ENCODE assay signal across 11 cellular contexts in the genomic region with DNA sequence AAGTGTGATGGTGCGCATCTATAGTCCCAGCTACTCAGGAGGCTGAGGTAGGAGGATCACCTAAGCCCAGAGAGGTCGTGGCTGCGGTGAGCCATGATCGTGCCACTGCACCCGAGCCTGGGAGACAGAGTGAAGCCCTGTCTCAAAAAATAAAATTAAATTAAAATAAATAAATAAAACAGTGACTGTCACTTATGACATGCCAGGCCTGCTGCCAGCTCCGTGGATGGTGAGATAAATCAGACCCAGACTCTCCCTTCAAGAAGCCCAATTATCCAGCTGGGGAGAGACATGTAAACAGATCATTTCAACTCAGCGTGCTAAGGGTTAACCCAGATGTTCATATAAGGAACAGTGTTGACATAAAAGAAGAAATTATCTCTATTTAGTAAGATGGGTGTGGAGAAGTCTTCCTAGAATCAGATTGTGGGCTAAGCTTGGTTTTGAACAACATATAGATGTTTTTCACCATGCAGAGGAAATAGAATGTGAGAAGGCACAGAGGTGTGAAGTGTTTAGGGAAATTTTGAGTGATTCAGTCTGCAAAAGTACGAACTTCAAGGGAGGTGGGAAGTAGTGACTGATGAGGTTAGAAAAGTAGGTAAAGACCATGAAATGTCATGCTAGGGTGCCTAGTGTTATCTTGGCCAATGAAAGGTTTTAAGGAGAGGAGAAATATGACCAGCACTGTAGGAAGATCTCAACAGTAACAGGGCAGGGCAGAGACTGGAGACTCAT. TPM values are rescaled to one million over a fixed set of nuclear protein-coding genes. Genes with fewer than 3 reads are reported as not detected.
DNase-seq lines count a peak whose midpoint lies in the region; ATAC-seq and TF ChIP-seq lines count a peak whose summit lies in the region.
"Had no signal": no experiment of that assay in that cellular context is flagged by ENCODE, and none has a peak within 500 bp of the region (broad histone marks: within the 10 kb centered on the region; RNA-seq: fewer than 3 reads in every experiment).

No MANE protein-coding gene starts in this region.

- peak overlapping the region; percentile 16 for H3K4me3 ChIP-seq in CD4-positive, CD25-positive, alpha-beta regulatory T cell (ENCODE audit: low read depth, low read length)
- no peak overlapping the region for H3K4me3 ChIP-seq in effector memory CD4-positive, alpha-beta T cell (ENCODE audit: insufficient read depth, low read depth, low read length, poor library complexity, severe bottlenecking)
- H3K4me3 ChIP-seq: psoas muscle, upper lobe of right lung had no signal

- H3K27ac Mint-ChIP-seq in CD4-positive, CD25-positive, alpha-beta regulatory T cell, result peak overlapping the region; percentile 52 to 96 (median 80)
- H3K27ac Mint-ChIP-seq in T-helper 17 cell, result peak overlapping the region; percentile 66

- peaks cover 39% of the 10 kb centered on the region for H3K4me1 ChIP-seq in CD4-positive, CD25-positive, alpha-beta regulatory T cell (ENCODE audit: control insufficient read depth, insufficient read depth, low read length, poor library complexity, severe bottlenecking)
- peaks cover 14% of the 10 kb centered on the region for H3K4me1 ChIP-seq in effector memory CD4-positive, alpha-beta T cell (ENCODE audit: control insufficient read depth, insufficient read depth, low read length, poor library complexity, severe bottlenecking)
- H3K4me1 ChIP-seq: psoas muscle, upper lobe of right lung had no signal

- peak overlapping the region; percentile 0 to 69 (median 32) for H3K4me3 Mint-ChIP-seq in CD4-positive, CD25-positive, alpha-beta regulatory T cell
- peak overlapping the region; percentile 58 for H3K4me3 Mint-ChIP-seq in T-helper 17 cell

- H3K36me3 ChIP-seq in CD4-positive, CD25-positive, alpha-beta regulatory T cell (ENCODE audit: control insufficient read depth, insufficient read depth, low read length), result peaks cover 7% of the 10 kb centered on the region
- no peaks in the 10 kb centered on the region for H3K36me3 ChIP-seq in effector memory CD4-positive, alpha-beta T cell (ENCODE audit: control insufficient read depth, insufficient read depth, low read length)

- no peaks in the 10 kb centered on the region for H3K27me3 ChIP-seq in CD4-positive, CD25-positive, alpha-beta regulatory T cell (ENCODE audit: control insufficient read depth, insufficient read depth, low read length)
- H3K27me3 ChIP-seq in effector memory CD4-positive, alpha-beta T cell (replicated peaks; ENCODE audit: control insufficient read depth, insufficient read depth, low read length, poor library complexity, severe bottlenecking), result no peaks in the 10 kb centered on the region
- H3K27me3 ChIP-seq: upper lobe of right lung had no signal

- H3K27me3 Mint-ChIP-seq in CD4-positive, CD25-positive, alpha-beta regulatory T cell, result no peaks in the 10 kb centered on the region
- no peaks in the 10 kb centered on the region for H3K27me3 Mint-ChIP-seq in T-helper 17 cell

- TF ChIP-seq CTCF in GM13976 (IDR thresholded peaks at IDR 0.05; ENCODE audit: borderline replicate concordance, control extremely low read depth, extremely low read depth, insufficient read depth, missing control alignments), result no peak

- H3K9me3 ChIP-seq in CD4-positive, CD25-positive, alpha-beta regulatory T cell (ENCODE audit: control insufficient read depth in 2 of 2, low read length in 2 of 2), result no peaks in the 10 kb centered on the region
- no peaks in the 10 kb centered on the region for H3K9me3 ChIP-seq in T-helper 17 cell (ENCODE audit: control insufficient read depth, low read length, poor library complexity, severe bottlenecking)
- no peaks in the 10 kb centered on the region for H3K9me3 ChIP-seq in effector memory CD4-positive, alpha-beta T cell (ENCODE audit: control insufficient read depth, low read length)
- H3K9me3 ChIP-seq: psoas muscle, upper lobe of right lung had no signal

- peaks cover 39% of the 10 kb centered on the region for H3K36me3 Mint-ChIP-seq in CD4-positive, CD25-positive, alpha-beta regulatory T cell
- H3K36me3 Mint-ChIP-seq in T-helper 17 cell (ENCODE audit: low read depth), result peaks cover 4% of the 10 kb centered on the region

- H3K9me3 Mint-ChIP-seq in CD4-positive, CD25-positive, alpha-beta regulatory T cell, result peaks cover 0 to 1% (median 0%) of the 10 kb centered on the region in 7 donors

- peak; percentile 68 to 75 for ATAC-seq in CD4-positive, CD25-positive, alpha-beta regulatory T cell (ENCODE audit: low read depth in 2 of 2)
- ATAC-seq in T-helper 17 cell, result peak; percentile 71
- no peak for ATAC-seq in HG03439 (IDR thresholded peaks at IDR 0.05; ENCODE audit: unreplicated experiment)
- ATAC-seq: psoas muscle, upper lobe of right lung had no signal

- DNase-seq in CD4-positive, CD25-positive, alpha-beta regulatory T cell, result peak in 1 of 3 donors; percentile 88
- DNase-seq in GM13976 (ENCODE audit: low spot score) (peak; percentile 42), T-helper 17 cell (no peak), HCEC 1CT (no peak), midbrain (lab: John Stamatoyannopoulos, UW) (no peak), NCI-H2107 (lab: John Stamatoyannopoulos, UW) (no peak)
- no peak for DNase-seq in effector memory CD4-positive, alpha-beta T cell
- DNase-seq: NCI-H1417, psoas muscle, upper lobe of right lung had no signal

- in situ Hi-C loops in GM13976 (cut with MboI; ENCODE audit: low sequenced_read_pairs, unreplicated experiment), result no loop called here

- H3K27ac ChIP-seq in CD4-positive, CD25-positive, alpha-beta regulatory T cell (ENCODE audit: insufficient read depth, low read length, poor library complexity, severe bottlenecking), result peak overlapping the region; percentile 44
- H3K27ac ChIP-seq in effector memory CD4-positive, alpha-beta T cell (ENCODE audit: insufficient read depth, low read length, poor library complexity, severe bottlenecking), result peak overlapping the region; percentile 59
- H3K27ac ChIP-seq: psoas muscle, upper lobe of right lung had no signal

- H3K4me1 Mint-ChIP-seq in CD4-positive, CD25-positive, alpha-beta regulatory T cell, result peaks cover 18 to 54% (median 36%) of the 10 kb centered on the region in 4 donors
- peaks cover 36% of the 10 kb centered on the region for H3K4me1 Mint-ChIP-seq in T-helper 17 cell

RNA-seq across cellular contexts. Expression of a gene that starts 18.3 kb away (rescaled TPM):
- 111 TPM for total RNA-seq in CD4-positive, CD25-positive, alpha-beta regulatory T cell
- polyA plus RNA-seq in CD4-positive, CD25-positive, alpha-beta regulatory T cell, result 10 to 100 TPM; 47.3 to 68.9 (median 55.8) TPM
- total RNA-seq in T-helper 17 cell, result 10 to 100 TPM; 70.9 to 88.1 TPM

RNA-seq across cellular contexts. Expression of a gene that starts 18.6 kb away (rescaled TPM):
- 55.1 TPM for total RNA-seq in CD4-positive, CD25-positive, alpha-beta regulatory T cell
- polyA plus RNA-seq in CD4-positive, CD25-positive, alpha-beta regulatory T cell, result 10 to 100 TPM; 11.5 to 12.3 (median 12.3) TPM
- 10 to 100 TPM; 32.5 to 35.5 TPM for total RNA-seq in T-helper 17 cell
